ENCODE assay signal across 1 cellular context in the genomic region with DNA sequence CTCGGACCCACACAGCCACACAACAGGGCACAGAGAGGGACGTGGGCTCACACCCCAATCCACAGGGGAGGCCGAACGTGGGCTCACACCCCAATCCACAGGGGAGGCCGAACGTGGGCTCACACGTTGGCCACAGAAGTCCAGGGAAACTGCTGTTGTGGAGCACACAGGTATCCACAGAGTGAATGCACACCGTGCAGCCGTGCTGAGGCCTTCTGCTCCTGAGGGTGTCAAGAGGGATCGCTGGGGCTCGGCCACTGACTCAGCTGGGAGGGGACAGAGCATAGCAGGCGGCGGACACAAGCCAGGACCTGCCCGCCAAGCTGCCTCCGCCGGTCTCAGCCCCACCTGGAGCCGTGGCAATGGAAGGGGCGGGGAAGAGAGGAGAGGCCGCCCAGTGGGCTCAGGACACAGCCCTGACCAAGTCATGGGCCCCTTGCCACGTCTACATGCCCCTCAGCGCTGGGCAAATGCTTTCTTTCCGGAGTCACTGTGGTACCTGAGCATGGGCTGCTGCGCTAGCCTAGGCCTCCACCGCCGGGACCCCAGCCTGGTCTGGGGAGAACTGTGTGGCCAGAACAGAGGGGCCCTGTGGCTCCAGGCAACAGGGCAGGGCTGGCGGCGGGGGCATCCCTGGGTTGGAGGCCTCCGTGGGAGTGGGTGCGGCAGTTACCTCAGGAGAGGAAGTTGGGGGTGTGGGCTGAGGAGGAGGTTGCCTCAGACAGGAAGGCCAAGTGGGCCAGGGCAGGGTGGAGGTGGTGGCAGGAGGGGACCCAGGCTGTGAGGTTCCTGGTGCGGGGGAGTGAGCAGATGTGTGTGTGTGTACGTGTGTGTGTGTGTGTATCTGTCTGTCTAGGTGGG.
A peak's percentile ranks its signal among the peaks of the same experiment; 100 is the strongest.
TF ChIP-seq lines count a peak whose summit lies in the region.

No MANE protein-coding gene starts in this region.

TF ChIP-seq in K562, 482 proteins besides CTCF, POLR2A, EP300 and RAD21 (continued from another document and continues in another):
- TF ChIP-seq PPARD (CRISPR knock-in tag; IDR thresholded peaks at IDR 0.05): no peak
- TF ChIP-seq, protein P1, sequence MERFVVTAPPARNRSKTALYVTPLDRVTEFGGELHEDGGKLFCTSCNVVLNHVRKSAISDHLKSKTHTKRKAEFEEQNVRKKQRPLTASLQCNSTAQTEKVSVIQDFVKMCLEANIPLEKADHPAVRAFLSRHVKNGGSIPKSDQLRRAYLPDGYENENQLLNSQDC (CRISPR knock-in tag; IDR thresholded peaks at IDR 0.05): no peak
- TF ChIP-seq, protein P2, sequence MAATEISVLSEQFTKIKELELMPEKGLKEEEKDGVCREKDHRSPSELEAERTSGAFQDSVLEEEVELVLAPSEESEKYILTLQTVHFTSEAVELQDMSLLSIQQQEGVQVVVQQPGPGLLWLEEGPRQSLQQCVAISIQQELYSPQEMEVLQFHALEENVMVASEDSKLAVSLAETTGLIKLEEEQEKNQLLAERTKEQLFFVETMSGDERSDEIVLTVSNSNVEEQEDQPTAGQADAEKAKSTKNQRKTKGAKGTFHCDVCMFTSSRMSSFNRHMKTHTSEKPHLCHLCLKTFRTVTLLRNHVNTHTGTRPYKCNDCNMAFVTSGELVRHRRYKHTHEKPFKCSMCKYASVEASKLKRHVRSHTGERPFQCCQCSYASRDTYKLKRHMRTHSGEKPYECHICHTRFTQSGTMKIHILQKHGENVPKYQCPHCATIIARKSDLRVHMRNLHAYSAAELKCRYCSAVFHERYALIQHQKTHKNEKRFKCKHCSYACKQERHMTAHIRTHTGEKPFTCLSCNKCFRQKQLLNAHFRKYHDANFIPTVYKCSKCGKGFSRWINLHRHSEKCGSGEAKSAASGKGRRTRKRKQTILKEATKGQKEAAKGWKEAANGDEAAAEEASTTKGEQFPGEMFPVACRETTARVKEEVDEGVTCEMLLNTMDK (IDR thresholded peaks at IDR 0.05; ENCODE audit: borderline replicate concordance, insufficient read depth, low read depth, low read length, poor library complexity, severe bottlenecking): no peak
- TF ChIP-seq DPF2 (IDR thresholded peaks at IDR 0.05): peak; percentile 49; the same call in 1 of the 2 replicates
- TF ChIP-seq, protein P3, sequence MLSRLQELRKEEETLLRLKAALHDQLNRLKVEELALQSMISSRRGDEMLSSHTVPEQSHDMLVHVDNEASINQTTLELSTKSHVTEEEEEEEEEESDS (CRISPR knock-in tag; IDR thresholded peaks at IDR 0.05): no peak
- TF ChIP-seq ZBTB1 (CRISPR knock-in tag; IDR thresholded peaks at IDR 0.05; ENCODE audit: borderline replicate concordance, low read depth): peak; percentile 74; the same call in 1 of the 2 replicates
- TF ChIP-seq, protein P4, sequence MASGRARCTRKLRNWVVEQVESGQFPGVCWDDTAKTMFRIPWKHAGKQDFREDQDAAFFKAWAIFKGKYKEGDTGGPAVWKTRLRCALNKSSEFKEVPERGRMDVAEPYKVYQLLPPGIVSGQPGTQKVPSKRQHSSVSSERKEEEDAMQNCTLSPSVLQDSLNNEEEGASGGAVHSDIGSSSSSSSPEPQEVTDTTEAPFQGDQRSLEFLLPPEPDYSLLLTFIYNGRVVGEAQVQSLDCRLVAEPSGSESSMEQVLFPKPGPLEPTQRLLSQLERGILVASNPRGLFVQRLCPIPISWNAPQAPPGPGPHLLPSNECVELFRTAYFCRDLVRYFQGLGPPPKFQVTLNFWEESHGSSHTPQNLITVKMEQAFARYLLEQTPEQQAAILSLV (tag; IDR thresholded peaks at IDR 0.05): no peak
- no peak for TF ChIP-seq ZNF707 (CRISPR knock-in tag; conservative IDR thresholded peaks at IDR 0.05)
- TF ChIP-seq ZNF197 (CRISPR knock-in tag; IDR thresholded peaks at IDR 0.05; ENCODE audit: low read depth): no peak
- TF ChIP-seq PHF20 (IDR thresholded peaks at IDR 0.05; ENCODE audit: partially characterized antibody): peak; percentile 19
- TF ChIP-seq POLR3A (IDR thresholded peaks at IDR 0.05; ENCODE audit: borderline replicate concordance, extremely low read depth, insufficient read depth, insufficient read length): no peak
- TF ChIP-seq BRD4 (IDR thresholded peaks at IDR 0.05): no peak
- no peak for TF ChIP-seq MEF2D (tag; conservative IDR thresholded peaks at IDR 0.05; ENCODE audit: low read depth)
- no peak for TF ChIP-seq ZNF121 (CRISPR knock-in tag; conservative IDR thresholded peaks at IDR 0.05)
- TF ChIP-seq, protein P5, sequence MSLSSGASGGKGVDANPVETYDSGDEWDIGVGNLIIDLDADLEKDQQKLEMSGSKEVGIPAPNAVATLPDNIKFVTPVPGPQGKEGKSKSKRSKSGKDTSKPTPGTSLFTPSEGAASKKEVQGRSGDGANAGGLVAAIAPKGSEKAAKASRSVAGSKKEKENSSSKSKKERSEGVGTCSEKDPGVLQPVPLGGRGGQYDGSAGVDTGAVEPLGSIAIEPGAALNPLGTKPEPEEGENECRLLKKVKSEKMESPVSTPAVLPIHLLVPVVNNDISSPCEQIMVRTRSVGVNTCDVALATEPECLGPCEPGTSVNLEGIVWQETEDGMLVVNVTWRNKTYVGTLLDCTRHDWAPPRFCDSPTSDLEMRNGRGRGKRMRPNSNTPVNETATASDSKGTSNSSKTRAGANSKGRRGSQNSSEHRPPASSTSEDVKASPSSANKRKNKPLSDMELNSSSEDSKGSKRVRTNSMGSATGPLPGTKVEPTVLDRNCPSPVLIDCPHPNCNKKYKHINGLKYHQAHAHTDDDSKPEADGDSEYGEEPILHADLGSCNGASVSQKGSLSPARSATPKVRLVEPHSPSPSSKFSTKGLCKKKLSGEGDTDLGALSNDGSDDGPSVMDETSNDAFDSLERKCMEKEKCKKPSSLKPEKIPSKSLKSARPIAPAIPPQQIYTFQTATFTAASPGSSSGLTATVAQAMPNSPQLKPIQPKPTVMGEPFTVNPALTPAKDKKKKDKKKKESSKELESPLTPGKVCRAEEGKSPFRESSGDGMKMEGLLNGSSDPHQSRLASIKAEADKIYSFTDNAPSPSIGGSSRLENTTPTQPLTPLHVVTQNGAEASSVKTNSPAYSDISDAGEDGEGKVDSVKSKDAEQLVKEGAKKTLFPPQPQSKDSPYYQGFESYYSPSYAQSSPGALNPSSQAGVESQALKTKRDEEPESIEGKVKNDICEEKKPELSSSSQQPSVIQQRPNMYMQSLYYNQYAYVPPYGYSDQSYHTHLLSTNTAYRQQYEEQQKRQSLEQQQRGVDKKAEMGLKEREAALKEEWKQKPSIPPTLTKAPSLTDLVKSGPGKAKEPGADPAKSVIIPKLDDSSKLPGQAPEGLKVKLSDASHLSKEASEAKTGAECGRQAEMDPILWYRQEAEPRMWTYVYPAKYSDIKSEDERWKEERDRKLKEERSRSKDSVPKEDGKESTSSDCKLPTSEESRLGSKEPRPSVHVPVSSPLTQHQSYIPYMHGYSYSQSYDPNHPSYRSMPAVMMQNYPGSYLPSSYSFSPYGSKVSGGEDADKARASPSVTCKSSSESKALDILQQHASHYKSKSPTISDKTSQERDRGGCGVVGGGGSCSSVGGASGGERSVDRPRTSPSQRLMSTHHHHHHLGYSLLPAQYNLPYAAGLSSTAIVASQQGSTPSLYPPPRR (CRISPR knock-in tag; IDR thresholded peaks at IDR 0.05; ENCODE audit: borderline replicate concordance): no peak
- no peak for TF ChIP-seq ZNF140 (CRISPR knock-in tag; IDR thresholded peaks at IDR 0.05)
- no peak for TF ChIP-seq ZNF76 (CRISPR knock-in tag; IDR thresholded peaks at IDR 0.05; ENCODE audit: borderline replicate concordance)
- TF ChIP-seq, protein P6, sequence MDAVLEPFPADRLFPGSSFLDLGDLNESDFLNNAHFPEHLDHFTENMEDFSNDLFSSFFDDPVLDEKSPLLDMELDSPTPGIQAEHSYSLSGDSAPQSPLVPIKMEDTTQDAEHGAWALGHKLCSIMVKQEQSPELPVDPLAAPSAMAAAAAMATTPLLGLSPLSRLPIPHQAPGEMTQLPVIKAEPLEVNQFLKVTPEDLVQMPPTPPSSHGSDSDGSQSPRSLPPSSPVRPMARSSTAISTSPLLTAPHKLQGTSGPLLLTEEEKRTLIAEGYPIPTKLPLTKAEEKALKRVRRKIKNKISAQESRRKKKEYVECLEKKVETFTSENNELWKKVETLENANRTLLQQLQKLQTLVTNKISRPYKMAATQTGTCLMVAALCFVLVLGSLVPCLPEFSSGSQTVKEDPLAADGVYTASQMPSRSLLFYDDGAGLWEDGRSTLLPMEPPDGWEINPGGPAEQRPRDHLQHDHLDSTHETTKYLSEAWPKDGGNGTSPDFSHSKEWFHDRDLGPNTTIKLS (IDR thresholded peaks at IDR 0.05; ENCODE audit: borderline replicate concordance, low read depth): no peak; the same call in 1 of the 2 replicates
- TF ChIP-seq LEF1 (IDR thresholded peaks at IDR 0.05): no peak
- TF ChIP-seq OTX1 (CRISPR knock-in tag; IDR thresholded peaks at IDR 0.05): 0 out of 2 replicates have a peak, but pooled peaks have one; percentile 10
- TF ChIP-seq RBM34 (IDR thresholded peaks at IDR 0.05; ENCODE audit: borderline replicate concordance, insufficient read depth, low read length): no peak
- peak; percentile 62 for TF ChIP-seq ARID1B (IDR thresholded peaks at IDR 0.05)
- TF ChIP-seq ZNF408 (CRISPR knock-in tag; IDR thresholded peaks at IDR 0.05; ENCODE audit: low read depth): no peak
- no peak for TF ChIP-seq HLTF (IDR thresholded peaks at IDR 0.05)
- TF ChIP-seq TAF1 (IDR thresholded peaks at IDR 0.05; ENCODE audit: control insufficient read depth, extremely low read depth, insufficient read depth, low read length, severe bottlenecking): no peak
- TF ChIP-seq NR1H2 (CRISPR knock-in tag; IDR thresholded peaks at IDR 0.05): no peak; the same call in 1 of the 2 replicates
- TF ChIP-seq HSF4 (CRISPR knock-in tag; IDR thresholded peaks at IDR 0.05; ENCODE audit: borderline replicate concordance): no peak
- TF ChIP-seq, protein P7, sequence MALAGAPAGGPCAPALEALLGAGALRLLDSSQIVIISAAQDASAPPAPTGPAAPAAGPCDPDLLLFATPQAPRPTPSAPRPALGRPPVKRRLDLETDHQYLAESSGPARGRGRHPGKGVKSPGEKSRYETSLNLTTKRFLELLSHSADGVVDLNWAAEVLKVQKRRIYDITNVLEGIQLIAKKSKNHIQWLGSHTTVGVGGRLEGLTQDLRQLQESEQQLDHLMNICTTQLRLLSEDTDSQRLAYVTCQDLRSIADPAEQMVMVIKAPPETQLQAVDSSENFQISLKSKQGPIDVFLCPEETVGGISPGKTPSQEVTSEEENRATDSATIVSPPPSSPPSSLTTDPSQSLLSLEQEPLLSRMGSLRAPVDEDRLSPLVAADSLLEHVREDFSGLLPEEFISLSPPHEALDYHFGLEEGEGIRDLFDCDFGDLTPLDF (CRISPR knock-in tag; IDR thresholded peaks at IDR 0.05): no peak
- TF ChIP-seq, protein P8, sequence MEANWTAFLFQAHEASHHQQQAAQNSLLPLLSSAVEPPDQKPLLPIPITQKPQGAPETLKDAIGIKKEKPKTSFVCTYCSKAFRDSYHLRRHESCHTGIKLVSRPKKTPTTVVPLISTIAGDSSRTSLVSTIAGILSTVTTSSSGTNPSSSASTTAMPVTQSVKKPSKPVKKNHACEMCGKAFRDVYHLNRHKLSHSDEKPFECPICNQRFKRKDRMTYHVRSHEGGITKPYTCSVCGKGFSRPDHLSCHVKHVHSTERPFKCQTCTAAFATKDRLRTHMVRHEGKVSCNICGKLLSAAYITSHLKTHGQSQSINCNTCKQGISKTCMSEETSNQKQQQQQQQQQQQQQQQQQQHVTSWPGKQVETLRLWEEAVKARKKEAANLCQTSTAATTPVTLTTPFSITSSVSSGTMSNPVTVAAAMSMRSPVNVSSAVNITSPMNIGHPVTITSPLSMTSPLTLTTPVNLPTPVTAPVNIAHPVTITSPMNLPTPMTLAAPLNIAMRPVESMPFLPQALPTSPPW (CRISPR knock-in tag; IDR thresholded peaks at IDR 0.05): peak; percentile 39
- TF ChIP-seq MECOM (CRISPR knock-in tag; IDR thresholded peaks at IDR 0.05): no peak
- no peak for TF ChIP-seq GATAD2B (IDR thresholded peaks at IDR 0.05; ENCODE audit: borderline replicate concordance)
- no peak for TF ChIP-seq ELF1 (tag; IDR thresholded peaks at IDR 0.05)
- no peak for TF ChIP-seq CCAR2 (IDR thresholded peaks at IDR 0.05; ENCODE audit: low read depth, low read length)
- TF ChIP-seq, protein P9, sequence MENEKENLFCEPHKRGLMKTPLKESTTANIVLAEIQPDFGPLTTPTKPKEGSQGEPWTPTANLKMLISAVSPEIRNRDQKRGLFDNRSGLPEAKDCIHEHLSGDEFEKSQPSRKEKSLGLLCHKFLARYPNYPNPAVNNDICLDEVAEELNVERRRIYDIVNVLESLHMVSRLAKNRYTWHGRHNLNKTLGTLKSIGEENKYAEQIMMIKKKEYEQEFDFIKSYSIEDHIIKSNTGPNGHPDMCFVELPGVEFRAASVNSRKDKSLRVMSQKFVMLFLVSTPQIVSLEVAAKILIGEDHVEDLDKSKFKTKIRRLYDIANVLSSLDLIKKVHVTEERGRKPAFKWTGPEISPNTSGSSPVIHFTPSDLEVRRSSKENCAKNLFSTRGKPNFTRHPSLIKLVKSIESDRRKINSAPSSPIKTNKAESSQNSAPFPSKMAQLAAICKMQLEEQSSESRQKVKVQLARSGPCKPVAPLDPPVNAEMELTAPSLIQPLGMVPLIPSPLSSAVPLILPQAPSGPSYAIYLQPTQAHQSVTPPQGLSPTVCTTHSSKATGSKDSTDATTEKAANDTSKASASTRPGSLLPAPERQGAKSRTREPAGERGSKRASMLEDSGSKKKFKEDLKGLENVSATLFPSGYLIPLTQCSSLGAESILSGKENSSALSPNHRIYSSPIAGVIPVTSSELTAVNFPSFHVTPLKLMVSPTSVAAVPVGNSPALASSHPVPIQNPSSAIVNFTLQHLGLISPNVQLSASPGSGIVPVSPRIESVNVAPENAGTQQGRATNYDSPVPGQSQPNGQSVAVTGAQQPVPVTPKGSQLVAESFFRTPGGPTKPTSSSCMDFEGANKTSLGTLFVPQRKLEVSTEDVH (IDR thresholded peaks at IDR 0.05; ENCODE audit: low read depth, partially characterized antibody): no peak
- no peak for TF ChIP-seq ZNF23 (CRISPR knock-in tag; IDR thresholded peaks at IDR 0.05)
- no peak for TF ChIP-seq KHSRP (IDR thresholded peaks at IDR 0.05)
- TF ChIP-seq, protein P10, sequence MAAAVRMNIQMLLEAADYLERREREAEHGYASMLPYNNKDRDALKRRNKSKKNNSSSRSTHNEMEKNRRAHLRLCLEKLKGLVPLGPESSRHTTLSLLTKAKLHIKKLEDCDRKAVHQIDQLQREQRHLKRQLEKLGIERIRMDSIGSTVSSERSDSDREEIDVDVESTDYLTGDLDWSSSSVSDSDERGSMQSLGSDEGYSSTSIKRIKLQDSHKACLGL (CRISPR knock-in tag; IDR thresholded peaks at IDR 0.05; ENCODE audit: borderline replicate concordance, poor library complexity, severe bottlenecking): no peak
- TF ChIP-seq SMARCC2 (IDR thresholded peaks at IDR 0.05; ENCODE audit: low read depth): no peak
- TF ChIP-seq, protein P11, sequence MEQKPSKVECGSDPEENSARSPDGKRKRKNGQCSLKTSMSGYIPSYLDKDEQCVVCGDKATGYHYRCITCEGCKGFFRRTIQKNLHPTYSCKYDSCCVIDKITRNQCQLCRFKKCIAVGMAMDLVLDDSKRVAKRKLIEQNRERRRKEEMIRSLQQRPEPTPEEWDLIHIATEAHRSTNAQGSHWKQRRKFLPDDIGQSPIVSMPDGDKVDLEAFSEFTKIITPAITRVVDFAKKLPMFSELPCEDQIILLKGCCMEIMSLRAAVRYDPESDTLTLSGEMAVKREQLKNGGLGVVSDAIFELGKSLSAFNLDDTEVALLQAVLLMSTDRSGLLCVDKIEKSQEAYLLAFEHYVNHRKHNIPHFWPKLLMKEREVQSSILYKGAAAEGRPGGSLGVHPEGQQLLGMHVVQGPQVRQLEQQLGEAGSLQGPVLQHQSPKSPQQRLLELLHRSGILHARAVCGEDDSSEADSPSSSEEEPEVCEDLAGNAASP (IDR thresholded peaks at IDR 0.05): no peak
- peak; percentile 53 for TF ChIP-seq RBFOX2 (IDR thresholded peaks at IDR 0.05; ENCODE audit: low read depth, low read length)
- no peak for TF ChIP-seq ZNF133 (CRISPR knock-in tag; IDR thresholded peaks at IDR 0.05)
- TF ChIP-seq STAT5B (CRISPR knock-in tag; IDR thresholded peaks at IDR 0.05): no peak
- no peak for TF ChIP-seq MEIS2 (IDR thresholded peaks at IDR 0.05; ENCODE audit: partially characterized antibody)
- TF ChIP-seq ATF1 (CRISPR knock-in tag; IDR thresholded peaks at IDR 0.05): no peak
- peak; percentile 33; the same call in 1 of the 2 replicates for TF ChIP-seq ATF1 (tag; IDR thresholded peaks at IDR 0.05)
